11 cellular contexts compared by ENCODE assay signal in the genomic region with DNA sequence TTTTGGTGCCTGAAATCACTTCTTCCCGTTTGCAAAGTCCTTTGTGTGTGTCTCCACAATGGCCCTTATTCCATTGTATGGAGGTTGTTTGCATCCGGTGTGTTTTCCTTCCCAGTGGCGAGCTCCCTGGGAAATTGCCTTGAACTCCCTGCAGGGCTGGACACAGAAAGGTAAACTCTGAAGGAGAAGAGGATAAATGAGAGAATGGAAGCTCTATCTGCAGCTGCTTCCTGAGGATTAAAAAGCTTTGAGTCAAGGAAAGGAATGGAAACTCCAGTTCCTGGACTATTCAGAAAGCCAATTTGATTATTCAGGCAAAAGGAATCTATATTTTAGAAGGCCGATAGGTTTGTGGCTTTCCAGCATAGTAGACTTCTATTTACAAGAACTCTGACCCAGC. TPM values are rescaled to one million over a fixed set of nuclear protein-coding genes. Genes with fewer than 3 reads are reported as not detected.
DNase-seq lines count a peak whose midpoint lies in the region; ATAC-seq and TF ChIP-seq lines count a peak whose summit lies in the region.
"Had no signal": no experiment of that assay in that cellular context is flagged by ENCODE, and none has a peak within 500 bp of the region (broad histone marks: within the 10 kb centered on the region; RNA-seq: fewer than 3 reads in every experiment).

No MANE protein-coding gene starts in this region.

- 0 out of 2 replicates have a peak, but pooled peaks cover 3% of the 10 kb centered on the region for H3K79me2 ChIP-seq in GM23248 (ENCODE audit: insufficient read depth)

- TF ChIP-seq CTCF in GM10266 (IDR thresholded peaks at IDR 0.05; ENCODE audit: control insufficient read depth, insufficient read depth, low read depth, missing control alignments): no peak

- H3K27me3 ChIP-seq in GM23248 (replicated peaks; ENCODE audit: insufficient read depth) (no peaks in the 10 kb centered on the region), adipocyte (replicated peaks; ENCODE audit: control insufficient read depth, insufficient read depth, low read length) (no peaks in the 10 kb centered on the region)

- 51 to 55% methylated on average over 4 of the region's 4 CpGs for WGBS in GM23248 (ENCODE audit: low coverage in 1 of 2, low lambda C conversion rate in 2 of 2, missing lambda C conversion rate in 2 of 2), 2 experiments

- H3K36me3 ChIP-seq in GM23248 (ENCODE audit: low read depth): no peaks in the 10 kb centered on the region
- H3K36me3 ChIP-seq in adipocyte (ENCODE audit: control insufficient read depth, insufficient read depth, low read length, severe bottlenecking): no peaks in the 10 kb centered on the region

- H3F3A ChIP-seq in GM23248 (ENCODE audit: insufficient read depth): peaks cover 32% of the 10 kb centered on the region

- H4K20me1 ChIP-seq in GM23248 (ENCODE audit: insufficient read depth): no peaks in the 10 kb centered on the region

- DNase-seq in A172 (ENCODE audit: low spot score): peak; percentile 54
- DNase-seq in GM23248: peak; percentile 74
- peak; percentile 55 for DNase-seq in adipocyte (ENCODE audit: low read depth)
- DNase-seq in iris pigment epithelial cell (ENCODE audit: low read depth): peak; percentile 76
- no peak for DNase-seq in SIG-M5 (lab: John Stamatoyannopoulos, UW)
- DNase-seq in NCI-H1694 (lab: John Stamatoyannopoulos, UW): no peak
- no peak for DNase-seq in GM10266 (ENCODE audit: extremely low spot score)
- DNase-seq: activated CD8-positive, alpha-beta T cell treated with anti-CD3 and anti-CD28 coated beads, Interleukin-2, amount 10 ng/mL, durations not matched to agents 7 days and 5 days; anterior cingulate cortex; NCI-H1092 had no signal

- H3K9me3 ChIP-seq in GM23248 (ENCODE audit: low read depth) (no peaks in the 10 kb centered on the region), adipocyte (ENCODE audit: control insufficient read depth, low read length) (no peaks in the 10 kb centered on the region)

- in situ Hi-C loops in GM23248 (cut with MboI): no loop called here

- ATAC-seq in GM18517 (IDR thresholded peaks at IDR 0.05; ENCODE audit: unreplicated experiment): no peak
- ATAC-seq: activated CD8-positive, alpha-beta T cell treated with anti-CD3 and anti-CD28 coated beads, Interleukin-2, amount 10 ng/mL, durations not matched to agents 7 days and 5 days had no signal

- H3K27ac ChIP-seq in GM23248: peak overlapping the region; percentile 22; the same call in 1 of the 2 replicates

- peaks cover 25% of the 10 kb centered on the region for H3K4me1 ChIP-seq in GM23248 (ENCODE audit: insufficient read depth)
- H3K4me1 ChIP-seq in adipocyte (ENCODE audit: control insufficient read depth, insufficient read depth, low read length): peaks cover 10% of the 10 kb centered on the region

- no peak overlapping the region for H2AFZ ChIP-seq in GM23248

- H3K9ac ChIP-seq in GM23248 (no peak overlapping the region), adipocyte (ENCODE audit: low read length) (no peak overlapping the region)

- H3K4me3 ChIP-seq in GM23248 (no peak overlapping the region), adipocyte (ENCODE audit: low read length) (no peak overlapping the region)

- no peak overlapping the region for H3K4me2 ChIP-seq in GM23248 (ENCODE audit: unreplicated experiment)

- H3K9me2 ChIP-seq in GM23248 (ENCODE audit: insufficient read depth): no peaks in the 10 kb centered on the region

RNA-seq across cellular contexts. Expression of a gene that starts 4.4 kb away (rescaled TPM):
- 12.2 and 13.0 TPM in 2 replicates for total RNA-seq in A172 (2014; rRNA removed; shearing (Covaris generic))
- 13.7 and 16.4 TPM in 2 replicates for total RNA-seq in GM23248 (2014; rRNA removed; shearing (Covaris generic))
- 4.3 and 5.2 TPM in 2 replicates for polyA plus RNA-seq in GM23248 (2016; fragmentation: Nextera tagmentation; extraction: Ambion mirVana)

RNA-seq across cellular contexts. Expression of a gene that starts 24.4 kb away (rescaled TPM):
- total RNA-seq in A172 (2014; rRNA removed; shearing (Covaris generic)): 407 and 411 TPM in 2 replicates
- 246 TPM in 2 replicates for total RNA-seq in GM23248 (2014; rRNA removed; shearing (Covaris generic))
- polyA plus RNA-seq in GM23248 (2016; fragmentation: Nextera tagmentation; extraction: Ambion mirVana): 302 and 306 TPM in 2 replicates

RNA-seq across cellular contexts. Expression of a gene that starts 37.5 kb away (rescaled TPM):
- 35.0 and 40.7 TPM in 2 replicates for total RNA-seq in A172 (2014; rRNA removed; shearing (Covaris generic))
- 10.7 and 13.1 TPM in 2 replicates for total RNA-seq in GM23248 (2014; rRNA removed; shearing (Covaris generic))
- 17.4 and 17.6 TPM in 2 replicates for polyA plus RNA-seq in GM23248 (2016; fragmentation: Nextera tagmentation; extraction: Ambion mirVana)

Comparison
In these comparisons a context has a peak if more than half of its experiments do, and no peak if none do; other contexts are left out.
1. DNase-seq: peak in A172 (single experiment), GM23248 (single experiment), adipocyte (single experiment) and iris pigment epithelial cell (single experiment); none in SIG-M5 (single experiment), NCI-H1694 (single experiment) and GM10266 (single experiment).